In the genomic region with DNA sequence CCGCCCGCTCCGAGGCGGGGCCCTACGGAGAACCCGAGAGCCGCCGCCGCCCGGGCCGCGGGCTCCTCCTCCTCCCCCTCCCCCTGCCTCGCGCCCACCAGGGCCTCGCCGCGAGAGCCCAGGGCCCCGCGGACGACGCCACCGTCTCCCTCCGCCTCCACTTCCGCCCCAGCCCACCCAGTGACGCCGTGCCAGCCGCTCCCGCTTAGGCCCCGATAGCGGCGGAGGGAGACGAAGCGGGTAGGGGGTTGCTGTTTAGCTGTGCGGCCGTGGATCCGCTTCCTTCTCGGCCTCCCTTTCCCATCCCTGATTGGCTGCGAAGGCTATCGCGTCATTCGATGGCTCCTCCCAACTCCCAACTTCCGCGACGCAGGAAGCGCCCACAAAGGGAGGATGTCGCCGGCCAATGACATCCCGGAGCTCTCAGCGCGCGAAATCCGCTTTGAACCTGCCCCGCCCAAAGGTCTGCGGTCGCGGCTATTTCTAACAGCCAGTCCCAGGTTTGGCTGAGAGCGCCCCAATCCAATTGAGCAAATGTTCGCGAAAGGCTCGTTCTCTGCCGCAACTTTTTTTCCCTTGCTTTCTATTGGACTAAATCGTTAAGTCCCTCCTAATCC, we compare ENCODE assay signal across 8 cellular contexts. TPM values are rescaled to one million over a fixed set of nuclear protein-coding genes. Genes with fewer than 3 reads are reported as not detected.
DNase-seq lines count a peak whose midpoint lies in the region; ATAC-seq and TF ChIP-seq lines count a peak whose summit lies in the region.

Gene FAM76B, minus strand, starts transcription at position 277 of the 617 bp plus-strand sequence. CDS start 304 bp downstream, outside the sequence.

- H3K36me3 Mint-ChIP-seq in natural killer cell treated with Interleukin-12 subunit alpha and Interleukin-12 subunit beta and Interleukin-15 and Interleukin-18, amount 100 ng/mL, for 72 hours = peaks cover 24% of the 10 kb centered on the region

- no peaks in the 10 kb centered on the region for H3K27me3 Mint-ChIP-seq in natural killer cell treated with Interleukin-12 subunit alpha and Interleukin-12 subunit beta and Interleukin-15 and Interleukin-18, amount 100 ng/mL, for 72 hours

- DNase-seq in ELF-1 (ENCODE audit: low read depth, low spot score) = peak; percentile 100
- peak; percentile 88 for DNase-seq in H7
- peak; percentile 99 for DNase-seq in M059J (ENCODE audit: low read depth)
- DNase-seq in SHP77 (lab: John Stamatoyannopoulos, UW) = peak; percentile 96
- DNase-seq in activated effector memory CD4-positive, alpha-beta T cell treated with Interleukin-2 at 50 U/mL for 16 hours = peak; percentile 94
- peak; percentile 99 for DNase-seq in fibroblast of pulmonary artery (ENCODE audit: low read depth)
- DNase-seq in natural killer cell treated with Interleukin-12 subunit alpha and Interleukin-12 subunit beta and Interleukin-15 and Interleukin-18, amount 100 ng/mL, for 72 hours (ENCODE audit: low spot score) = peak; percentile 97
- DNase-seq in stimulated activated naive CD8-positive, alpha-beta T cell treated with anti-CD3 and anti-CD28 coated beads, Interleukin-15, Interleukin-2, amounts not matched to agents 100 U/mL and 50 U/mL, for 24 hours = peak; percentile 93

- peak within 1 kb of the TSS; percentile 90 for H3K4me3 Mint-ChIP-seq in natural killer cell treated with Interleukin-12 subunit alpha and Interleukin-12 subunit beta and Interleukin-15 and Interleukin-18, amount 100 ng/mL, for 72 hours

- H3K4me3 ChIP-seq in H7 (ENCODE audit: insufficient read depth, low read depth, low read length) (peak within 1 kb of the TSS; percentile 70), fibroblast of pulmonary artery (replicated peaks; ENCODE audit: low read depth, low read length) (peak within 1 kb of the TSS; percentile 93)

- peaks cover 10% of the 10 kb centered on the region for H3K36me3 ChIP-seq in H7 (replicated peaks; ENCODE audit: control insufficient read depth, insufficient read depth, low read length)

- peak; percentile 87 to 91 for ATAC-seq in natural killer cell treated with Interleukin-12 subunit alpha and Interleukin-12 subunit beta and Interleukin-15 and Interleukin-18, amount 100 ng/mL, for 72 hours
- ATAC-seq in stimulated activated naive CD8-positive, alpha-beta T cell treated with anti-CD3 and anti-CD28 coated beads, Interleukin-15, Interleukin-2, amounts not matched to agents 100 U/mL and 50 U/mL, for 24 hours = peak; percentile 79

- H3K27me3 ChIP-seq in H7 (ENCODE audit: control insufficient read depth, insufficient read depth, low read length) = no peaks in the 10 kb centered on the region

- H3K4me1 Mint-ChIP-seq in natural killer cell treated with Interleukin-12 subunit alpha and Interleukin-12 subunit beta and Interleukin-15 and Interleukin-18, amount 100 ng/mL, for 72 hours (ENCODE audit: low read depth in 2 of 2) = peaks cover 34 to 41% of the 10 kb centered on the region in 2 donors

- no peak for TF ChIP-seq CTCF in fibroblast of pulmonary artery (IDR thresholded peaks at IDR 0.05; ENCODE audit: low read length, missing control alignments)

- H3K9me3 Mint-ChIP-seq in natural killer cell treated with Interleukin-12 subunit alpha and Interleukin-12 subunit beta and Interleukin-15 and Interleukin-18, amount 100 ng/mL, for 72 hours = no peaks in the 10 kb centered on the region

- peak within 1 kb of the TSS; percentile 97 to 100 for H3K27ac Mint-ChIP-seq in natural killer cell treated with Interleukin-12 subunit alpha and Interleukin-12 subunit beta and Interleukin-15 and Interleukin-18, amount 100 ng/mL, for 72 hours

RNA-seq across cellular contexts. Expression of gene FAM76B, which starts in this region (rescaled TPM):
- total RNA-seq in H7 (2014; rRNA removed; shearing (Covaris generic)) = 25.0 and 38.3 TPM in 2 replicates
- 8.7 and 16.2 TPM in 2 replicates for total RNA-seq in M059J (2014; rRNA removed; shearing (Covaris generic))
- 10 to 100 TPM; 34.6 to 35.3 TPM for total RNA-seq in natural killer cell treated with Interleukin-12 subunit alpha and Interleukin-12 subunit beta and Interleukin-15 and Interleukin-18, amount 100 ng/mL, for 72 hours

Comparison
In these comparisons a context has a peak if more than half of its experiments do, and no peak if none do; other contexts are left out.
1. Peak in every context shown above with its lines: DNase-seq, ATAC-seq and H3K4me3 ChIP-seq.